Comparison of ENCODE assay signal across 32 cellular contexts in the genomic region with DNA sequence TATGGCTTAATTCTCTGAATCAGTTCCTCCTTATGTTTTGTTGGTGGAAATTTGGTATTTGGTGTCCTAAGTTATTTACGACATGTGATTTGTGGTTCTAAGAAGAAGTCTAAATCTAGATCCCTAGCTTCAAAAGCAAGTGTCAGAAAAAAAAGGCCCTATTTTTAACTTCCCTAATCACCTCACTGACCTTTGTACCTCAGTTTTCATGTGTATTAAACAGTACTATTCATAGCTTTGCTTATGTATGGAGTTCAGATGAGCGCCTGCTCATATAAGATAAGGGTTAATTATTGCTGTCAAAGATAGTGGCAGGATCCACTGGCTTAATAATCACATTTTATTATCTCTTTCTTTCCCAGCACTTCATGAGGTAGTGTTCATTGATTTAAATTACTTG.
"Had no signal": no experiment of that assay in that cellular context is flagged by ENCODE, and none has a peak within 500 bp of the region (broad histone marks: within the 10 kb centered on the region; RNA-seq: fewer than 3 reads in every experiment).

No MANE protein-coding gene starts in this region.

- H3K27ac ChIP-seq: adrenal gland, ascending aorta, breast epithelium, cardiac muscle cell, colonic mucosa, epithelial cell of prostate, esophagus squamous epithelium, gastroesophageal sphincter, heart right ventricle had no signal

- H3K4me3 ChIP-seq: adrenal gland, ascending aorta, breast epithelium, cardiac muscle cell, colonic mucosa, esophagus squamous epithelium, gastroesophageal sphincter, heart right ventricle had no signal

- H3K36me3 Mint-ChIP-seq: activated CD4-positive, alpha-beta memory T cell treated with anti-CD3 and anti-CD28 coated beads for 36 hours; activated CD8-positive, alpha-beta memory T cell treated with anti-CD3 and anti-CD28 coated beads, Interleukin-2, amount 10 ng/mL, durations not matched to agents 7 days and 5 days; activated naive CD4-positive, alpha-beta T cell treated with anti-CD3 and anti-CD28 coated beads, Interleukin-2, amount 50 U/mL, for 24 hours; activated naive CD8-positive, alpha-beta T cell treated with anti-CD3 and anti-CD28 coated beads for 36 hours had no signal

- ATAC-seq: activated CD4-positive, alpha-beta T cell treated with anti-CD3 and anti-CD28 coated beads for 36 hours; activated CD8-positive, alpha-beta memory T cell treated with anti-CD3 and anti-CD28 coated beads, Interleukin-2, amount 10 ng/mL, durations not matched to agents 7 days and 5 days; activated CD8-positive, alpha-beta T cell treated with anti-CD3 and anti-CD28 coated beads, Interleukin-2, amount 10 ng/mL, durations not matched to agents 7 days and 5 days; activated naive CD8-positive, alpha-beta T cell treated with anti-CD3 and anti-CD28 coated beads, Interleukin-2, amount 50 U/mL, for 24 hours; gastroesophageal sphincter; heart right ventricle had no signal

- H3K4me1 Mint-ChIP-seq: activated CD4-positive, alpha-beta T cell treated with anti-CD3 and anti-CD28 coated beads for 36 hours; activated CD4-positive, alpha-beta T cell treated with anti-CD3 and anti-CD28 coated beads, Interleukin-2, amount 10 ng/mL, durations not matched to agents 24 days and 14 days; activated CD8-positive, alpha-beta memory T cell treated with anti-CD3 and anti-CD28 coated beads, Interleukin-2, amount 10 ng/mL, durations not matched to agents 7 days and 5 days; activated naive CD4-positive, alpha-beta T cell treated with anti-CD3 and anti-CD28 coated beads, Interleukin-2, amount 50 U/mL, for 24 hours; activated naive CD8-positive, alpha-beta T cell treated with anti-CD3 and anti-CD28 coated beads for 36 hours; activated naive CD8-positive, alpha-beta T cell treated with anti-CD3 and anti-CD28 coated beads, Interleukin-2, amount 50 U/mL, for 24 hours; brain had no signal

- H3K27ac Mint-ChIP-seq: activated CD4-positive, alpha-beta memory T cell treated with anti-CD3 and anti-CD28 coated beads for 36 hours; activated CD4-positive, alpha-beta T cell treated with anti-CD3 and anti-CD28 coated beads for 36 hours; activated CD4-positive, alpha-beta T cell treated with anti-CD3 and anti-CD28 coated beads, Interleukin-2, amount 10 ng/mL, durations not matched to agents 24 days and 14 days; activated CD8-positive, alpha-beta memory T cell treated with anti-CD3 and anti-CD28 coated beads, Interleukin-2, amount 10 ng/mL, durations not matched to agents 7 days and 5 days; activated CD8-positive, alpha-beta T cell treated with anti-CD3 and anti-CD28 coated beads, Interleukin-2, amount 10 ng/mL, durations not matched to agents 7 days and 5 days; activated naive CD4-positive, alpha-beta T cell treated with anti-CD3 and anti-CD28 coated beads for 36 hours; activated naive CD4-positive, alpha-beta T cell treated with anti-CD3 and anti-CD28 coated beads, Interleukin-2, amount 50 U/mL, for 24 hours; activated naive CD8-positive, alpha-beta T cell treated with anti-CD3 and anti-CD28 coated beads for 36 hours; activated naive CD8-positive, alpha-beta T cell treated with anti-CD3 and anti-CD28 coated beads, Interleukin-2, amount 50 U/mL, for 24 hours; activated T-helper 1 cell treated with anti-CD3 and anti-CD28 coated beads, Interleukin-12 subunit alpha, Interleukin-12 subunit beta, Interleukin-2, Interleukin-4 antibody, amounts not matched to agents 30 ng/mL and 10 ng/mL and 1 ng/mL, durations not matched to agents 14 hours and 24 hours and 36 hours; activated T-helper 2 cell treated with anti-CD3 and anti-CD28 coated beads, Interferon-gamma antibody, Interleukin-2, Interleukin-4, amounts not matched to agents 10 μg/mL and 5 μg/mL and 100 μg/mL, durations not matched to agents 14 hours and 24 hours and 36 hours; brain had no signal

- H3K36me3 ChIP-seq: adrenal gland, ascending aorta, breast epithelium, cardiac muscle cell, colonic mucosa, esophagus squamous epithelium, gastroesophageal sphincter, heart right ventricle had no signal

- H3K4me3 Mint-ChIP-seq: activated CD4-positive, alpha-beta memory T cell treated with anti-CD3 and anti-CD28 coated beads for 36 hours; activated CD4-positive, alpha-beta T cell treated with anti-CD3 and anti-CD28 coated beads for 36 hours; activated CD4-positive, alpha-beta T cell treated with anti-CD3 and anti-CD28 coated beads, Interleukin-2, amount 10 ng/mL, durations not matched to agents 24 days and 14 days; activated CD8-positive, alpha-beta memory T cell treated with anti-CD3 and anti-CD28 coated beads, Interleukin-2, amount 10 ng/mL, durations not matched to agents 7 days and 5 days; activated CD8-positive, alpha-beta T cell treated with anti-CD3 and anti-CD28 coated beads, Interleukin-2, amount 10 ng/mL, durations not matched to agents 7 days and 5 days; activated naive CD4-positive, alpha-beta T cell treated with anti-CD3 and anti-CD28 coated beads for 36 hours; activated naive CD4-positive, alpha-beta T cell treated with anti-CD3 and anti-CD28 coated beads, Interleukin-2, amount 50 U/mL, for 24 hours; activated naive CD8-positive, alpha-beta T cell treated with anti-CD3 and anti-CD28 coated beads for 36 hours; activated naive CD8-positive, alpha-beta T cell treated with anti-CD3 and anti-CD28 coated beads, Interleukin-2, amount 50 U/mL, for 24 hours; activated T-helper 1 cell treated with anti-CD3 and anti-CD28 coated beads, Interleukin-12 subunit alpha, Interleukin-12 subunit beta, Interleukin-2, Interleukin-4 antibody, amounts not matched to agents 30 ng/mL and 10 ng/mL and 1 ng/mL, durations not matched to agents 14 hours and 24 hours and 36 hours; brain had no signal

- H3K9me3 ChIP-seq: adrenal gland, ascending aorta, breast epithelium, colonic mucosa, esophagus squamous epithelium, gastroesophageal sphincter, heart right ventricle had no signal

- DNase-seq: activated CD4-positive, alpha-beta memory T cell treated with anti-CD3 and anti-CD28 coated beads for 36 hours; activated CD4-positive, alpha-beta T cell treated with anti-CD3 and anti-CD28 coated beads for 36 hours; activated CD4-positive, alpha-beta T cell treated with anti-CD3 and anti-CD28 coated beads, Interleukin-2, amount 10 ng/mL, durations not matched to agents 24 days and 14 days; activated CD4-positive, CD25-positive, alpha-beta regulatory T cell; activated CD4-positive, CD25-positive, alpha-beta regulatory T cell treated with anti-CD3 and anti-CD28 coated beads, Interleukin-2, amount 50 U/mL, for 72 hours; activated CD8-positive, alpha-beta memory T cell treated with anti-CD3 and anti-CD28 coated beads, Interleukin-2, amount 10 ng/mL, durations not matched to agents 7 days and 5 days; activated CD8-positive, alpha-beta memory T cell treated with anti-CD3 and anti-CD28 coated beads, Interleukin-2, amount 50 U/mL, for 4 hours; activated CD8-positive, alpha-beta T cell treated with anti-CD3 and anti-CD28 coated beads, Interleukin-2, amount 10 ng/mL, durations not matched to agents 7 days and 5 days; activated effector memory CD4-positive, alpha-beta T cell treated with anti-CD3 and anti-CD28 coated beads, Interleukin-2, amount 50 U/mL, for 16 hours; activated naive CD4-positive, alpha-beta T cell treated with anti-CD3 and anti-CD28 coated beads for 36 hours; activated naive CD8-positive, alpha-beta T cell treated with anti-CD3 and anti-CD28 coated beads for 36 hours; activated naive CD8-positive, alpha-beta T cell treated with anti-CD3 and anti-CD28 coated beads, Interleukin-2, amount 50 U/mL, for 24 hours; activated T-cell treated with anti-CD3 and anti-CD28 coated beads, Interleukin-2, amount 50 U/mL, for 1 hour; activated T-cell treated with anti-CD3 and anti-CD28 coated beads, Interleukin-2, amount 50 U/mL, for 48 hours; adrenal gland; central memory CD4-positive, alpha-beta T cell; cerebellar nuclear complex; colonic mucosa; effector CD8-positive, alpha-beta T cell; esophagus squamous epithelium; foreskin melanocyte; heart right ventricle; T-helper 2 cell had no signal

- H3K27me3 ChIP-seq: adrenal gland, ascending aorta, breast epithelium, cardiac muscle cell, colonic mucosa, gastroesophageal sphincter had no signal

- H3K4me1 ChIP-seq: adrenal gland, ascending aorta, breast epithelium, colonic mucosa, esophagus squamous epithelium, gastroesophageal sphincter, heart right ventricle had no signal

- H3K9me3 Mint-ChIP-seq: activated CD4-positive, alpha-beta memory T cell treated with anti-CD3 and anti-CD28 coated beads for 36 hours; activated CD4-positive, alpha-beta T cell treated with anti-CD3 and anti-CD28 coated beads, Interleukin-2, amount 10 ng/mL, durations not matched to agents 24 days and 14 days; activated naive CD4-positive, alpha-beta T cell treated with anti-CD3 and anti-CD28 coated beads for 36 hours; activated naive CD4-positive, alpha-beta T cell treated with anti-CD3 and anti-CD28 coated beads, Interleukin-2, amount 50 U/mL, for 24 hours; activated naive CD8-positive, alpha-beta T cell treated with anti-CD3 and anti-CD28 coated beads for 36 hours; activated naive CD8-positive, alpha-beta T cell treated with anti-CD3 and anti-CD28 coated beads, Interleukin-2, amount 50 U/mL, for 24 hours; activated T-helper 1 cell treated with anti-CD3 and anti-CD28 coated beads, Interleukin-12 subunit alpha, Interleukin-12 subunit beta, Interleukin-2, Interleukin-4 antibody, amounts not matched to agents 30 ng/mL and 10 ng/mL and 1 ng/mL, durations not matched to agents 14 hours and 24 hours and 36 hours; activated T-helper 2 cell treated with anti-CD3 and anti-CD28 coated beads, Interferon-gamma antibody, Interleukin-2, Interleukin-4, amounts not matched to agents 10 μg/mL and 5 μg/mL and 100 μg/mL, durations not matched to agents 14 hours and 24 hours and 36 hours had no signal
